ENCODE assay signal across 13 cellular contexts in genomic region chr6:106883808-106884262, GRCh38.
DNase-seq lines count a peak whose midpoint lies in the region; ATAC-seq and TF ChIP-seq lines count a peak whose summit lies in the region.
"Had no signal": no experiment of that assay in that cellular context is flagged by ENCODE, and none has a peak within 500 bp of the region (broad histone marks: within the 10 kb centered on the region; RNA-seq: fewer than 3 reads in every experiment).

No MANE protein-coding gene starts in this region.

- H3K27ac Mint-ChIP-seq in WTC11 = no peak overlapping the region
- H3K27ac Mint-ChIP-seq: T-helper 17 cell had no signal

- peaks cover 2% of the 10 kb centered on the region for H3K9me3 Mint-ChIP-seq in WTC11

- no peaks in the 10 kb centered on the region for H3K9me3 ChIP-seq in mucosa of descending colon
- no peaks in the 10 kb centered on the region for H3K9me3 ChIP-seq in body of pancreas
- no peaks in the 10 kb centered on the region for H3K9me3 ChIP-seq in stomach
- H3K9me3 ChIP-seq: adrenal gland, thoracic aorta had no signal

- H3K4me3 ChIP-seq in mucosa of descending colon (no peak overlapping the region), body of pancreas (no peak overlapping the region), stomach (no peak overlapping the region)
- H3K4me3 ChIP-seq: adrenal gland, thoracic aorta had no signal

- ATAC-seq in WTC11 (peak; percentile 27; the same call in 1 of the 2 replicates), mucosa of descending colon (peak; percentile 17), body of pancreas (no peak), GM19395 (IDR thresholded peaks at IDR 0.05; ENCODE audit: unreplicated experiment) (no peak)
- ATAC-seq: T-helper 17 cell had no signal

- H3K4me1 Mint-ChIP-seq in WTC11 = peaks cover 58% of the 10 kb centered on the region
- H3K4me1 Mint-ChIP-seq: T-helper 17 cell had no signal

- H3K27me3 ChIP-seq in body of pancreas = no peaks in the 10 kb centered on the region
- H3K27me3 ChIP-seq in stomach = no peaks in the 10 kb centered on the region
- H3K27me3 ChIP-seq: adrenal gland had no signal

- H3K4me3 Mint-ChIP-seq in WTC11 = no peak overlapping the region
- H3K4me3 Mint-ChIP-seq: T-helper 17 cell had no signal

- CTCF ChIA-PET in WTC11 (lab: Charles Lee) = interaction anchor here (0.5 to 1.2 kb wide), 3 partner anchors 135 to 274 kb away, joined by 3 to 5 read pairs (median 3); no protein-coding TSS in a partner anchor

- H3K36me3 ChIP-seq in mucosa of descending colon (ENCODE audit: low read depth) = no peaks in the 10 kb centered on the region
- H3K36me3 ChIP-seq in body of pancreas (replicated peaks in 1 of 2; ENCODE audit: insufficient read depth in 1 of 2, low read depth in 2 of 2) = no peaks in the 10 kb centered on the region
- H3K36me3 ChIP-seq in stomach = no peaks in the 10 kb centered on the region
- H3K36me3 ChIP-seq: adrenal gland, thoracic aorta had no signal

- no peak for TF ChIP-seq EP300 in stomach (IDR thresholded peaks at IDR 0.05)

- peak; percentile 38 for DNase-seq in NCI-H1694 treated with DMSO at 0.1 percent for 48 hours (lab: John Stamatoyannopoulos, UW)
- DNase-seq in NCI-H1694 (lab: John Stamatoyannopoulos, UW) = no peak
- peak; percentile 38 for DNase-seq in NCI-H146 (lab: John Stamatoyannopoulos, UW)
- no peak for DNase-seq in WTC11 (ENCODE audit: low spot score)
- DNase-seq in mucosa of descending colon = no peak
- DNase-seq in body of pancreas = no peak
- no peak for DNase-seq in stomach
- DNase-seq: glutamatergic neuron, NCI-H524 treated with DMSO at 0.1 percent for 48 hours, T-helper 17 cell had no signal

- no peaks in the 10 kb centered on the region for H3K27me3 Mint-ChIP-seq in WTC11 (ENCODE audit: low read depth)

- TF ChIP-seq CTCF in WTC11 (IDR thresholded peaks at IDR 0.05) (no peak), mucosa of descending colon (IDR thresholded peaks at IDR 0.05) (no peak), body of pancreas (IDR thresholded peaks at IDR 0.05) (peak in 1 of 7 experiments; percentile 5), stomach (IDR thresholded peaks at IDR 0.05) (no peak)

- TF ChIP-seq POLR2A in body of pancreas (IDR thresholded peaks at IDR 0.05) (no peak), stomach (IDR thresholded peaks at IDR 0.05) (no peak)

- no peaks in the 10 kb centered on the region for H3K4me1 ChIP-seq in mucosa of descending colon (ENCODE audit: low read depth)
- H3K4me1 ChIP-seq in body of pancreas = peaks cover 47% of the 10 kb centered on the region
- peaks cover 0 to 9% (median 4%) of the 10 kb centered on the region in 4 donors for H3K4me1 ChIP-seq in stomach
- H3K4me1 ChIP-seq: adrenal gland had no signal

- 56% methylated on average over 4 of the region's 4 CpGs for WGBS in body of pancreas, 2 donors
- WGBS in stomach, 5 donors = 59 to 64% (median 59%) methylated on average over 4 of the region's 4 CpGs

- intact Hi-C loops in mucosa of descending colon (cut with DNase I, micrococcal nuclease) = no loop called here
- intact Hi-C loops in body of pancreas (cut with DNase I) = no loop called here
- intact Hi-C loops in stomach (cut with DNase I; ENCODE audit: low total_unique reads) = no loop called here

- POLR2A ChIA-PET in WTC11 (lab: Charles Lee) = no interaction called here

- H3K27ac ChIP-seq in body of pancreas (no peak overlapping the region), stomach (no peak overlapping the region)
- H3K27ac ChIP-seq: adrenal gland, thoracic aorta had no signal

- peaks cover under 1% of the 10 kb centered on the region; the same call in 1 of the 2 replicates for H3K36me3 Mint-ChIP-seq in WTC11

TF ChIP-seq in WTC11, 78 proteins besides CTCF, POLR2A, EP300 and RAD21:
- no peak for TF ChIP-seq TP53 (CRISPR knock-in tag; IDR thresholded peaks at IDR 0.05)
- no peak for TF ChIP-seq CDX4 (CRISPR knock-in tag; IDR thresholded peaks at IDR 0.05; ENCODE audit: borderline replicate concordance)
- TF ChIP-seq E2F5 (CRISPR knock-in tag; IDR thresholded peaks at IDR 0.05) = no peak
- peak; percentile 50; the same call in 1 of the 2 replicates for TF ChIP-seq USF2 (CRISPR knock-in tag; IDR thresholded peaks at IDR 0.05)
- 0 out of 2 replicates have a peak, but pooled peaks have one; percentile 51 for TF ChIP-seq USF1 (CRISPR knock-in tag; IDR thresholded peaks at IDR 0.05)
- TF ChIP-seq PREB (CRISPR knock-in tag; IDR thresholded peaks at IDR 0.05; ENCODE audit: borderline replicate concordance) = no peak
- TF ChIP-seq TEAD1 (CRISPR knock-in tag; IDR thresholded peaks at IDR 0.05) = no peak
- no peak for TF ChIP-seq EMX1 (CRISPR knock-in tag; IDR thresholded peaks at IDR 0.05)

Comparison
In these comparisons a context has a peak if more than half of its experiments do, and no peak if none do; other contexts are left out.
1. DNase-seq: peak in NCI-H1694 treated with DMSO at 0.1 percent for 48 hours (single experiment) and NCI-H146 (single experiment); none in NCI-H1694 (single experiment), WTC11 (single experiment), mucosa of descending colon (0 of 3), body of pancreas (0 of 4) and stomach (single experiment).
2. ATAC-seq: peak in WTC11 (single experiment) and mucosa of descending colon (single experiment); none in body of pancreas (single experiment) and GM19395 (single experiment).